Comparison of ENCODE assay signal across 35 cellular contexts in genomic region chr12:111343181-111343580, GRCh38.
"Had no signal": no experiment of that assay in that cellular context is flagged by ENCODE, and none has a peak within 500 bp of the region (broad histone marks: within the 10 kb centered on the region; RNA-seq: fewer than 3 reads in every experiment).

No MANE protein-coding gene starts in this region.

- H3K4me2 ChIP-seq: KMS-11 had no signal

- H3K9ac ChIP-seq: KMS-11 had no signal

- H3K36me3 ChIP-seq: MG63 had no signal

- DNase-seq: Karpas-422, Kasumi-1, MG63, MM.1S, MV-4-11, NCI-H1048, NCI-H1092, NCI-H1092 treated with DMSO at 0.1 percent for 48 hours, NCI-H1105, NCI-H1105 treated with DMSO at 0.1 percent for 48 hours, NCI-H1417, NCI-H1417 treated with DMSO at 0.1 percent for 48 hours, NCI-H1436, NCI-H1436 treated with DMSO at 0.1 percent for 48 hours, NCI-H146, NCI-H1694, NCI-H1694 treated with DMSO at 0.1 percent for 48 hours, NCI-H187, NCI-H187 treated with DMSO at 0.1 percent for 48 hours, NCI-H1930, NCI-H2029, NCI-H2029 treated with DMSO at 0.1 percent for 48 hours, NCI-H2081, NCI-H2171, NCI-H2171 treated with DMSO at 0.1 percent for 48 hours, NCI-H2227 treated with DMSO at 0.1 percent for 48 hours, NCI-H226, NCI-H345, NCI-H446, NCI-H446 treated with DMSO at 0.1 percent for 48 hours, NCI-H510A, NCI-H510A treated with DMSO at 0.1 percent for 48 hours, NCI-H524, NCI-H524 treated with DMSO at 0.1 percent for 48 hours had no signal

- H3K4me3 ChIP-seq: MG63 had no signal

- H3K27ac ChIP-seq: KMS-11 had no signal

- H3K27me3 ChIP-seq: MG63 had no signal
